ENCODE assay signal across 16 cellular contexts in the genomic region with DNA sequence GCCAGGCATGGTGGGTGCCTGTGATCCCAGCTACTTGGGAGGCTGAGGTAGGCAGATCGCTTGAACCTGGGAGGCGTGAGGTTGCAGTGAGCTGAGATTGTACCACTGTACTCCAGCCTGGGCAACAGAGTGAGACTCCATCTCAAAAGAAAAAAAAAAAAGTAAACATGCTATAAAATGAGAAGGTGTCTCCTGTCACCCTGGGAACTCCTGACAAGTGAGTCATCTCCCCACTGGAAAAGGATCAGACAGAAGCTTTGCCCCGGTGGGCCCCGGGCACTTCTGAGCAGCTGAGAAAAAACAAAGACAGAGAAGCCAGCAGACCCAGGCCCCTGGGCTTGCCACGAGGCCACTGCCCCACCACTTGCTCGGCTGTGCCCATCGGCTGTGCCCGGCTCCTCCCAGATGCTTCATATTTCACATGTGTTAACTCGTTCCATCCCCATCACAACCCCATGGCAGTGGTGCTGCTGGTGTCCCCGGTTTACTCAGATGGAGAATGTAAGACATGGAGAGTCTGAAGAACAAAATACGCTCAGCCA. TPM values are rescaled to one million over a fixed set of nuclear protein-coding genes. Genes with fewer than 3 reads are reported as not detected.
A peak's percentile ranks its signal among the peaks of the same experiment; 100 is the strongest.
DNase-seq lines count a peak whose midpoint lies in the region; ATAC-seq and TF ChIP-seq lines count a peak whose summit lies in the region.
"Had no signal": no experiment of that assay in that cellular context is flagged by ENCODE, and none has a peak within 500 bp of the region (broad histone marks: within the 10 kb centered on the region; RNA-seq: fewer than 3 reads in every experiment).

No MANE protein-coding gene starts in this region.

- peak overlapping the region; percentile 98 for H3K27ac ChIP-seq in SJCRH30
- H3K27ac ChIP-seq: gastroesophageal sphincter, parathyroid adenoma had no signal

- no peak overlapping the region for H3K4me3 Mint-ChIP-seq in activated naive CD8-positive, alpha-beta T cell treated with anti-CD3 and anti-CD28 coated beads, Interleukin-2, amount 50 U/mL, for 24 hours

- peaks cover 15% of the 10 kb centered on the region for H3K4me1 ChIP-seq in SJCRH30
- H3K4me1 ChIP-seq: gastroesophageal sphincter, parathyroid adenoma had no signal

- no peak for ATAC-seq in HG03095 (IDR thresholded peaks at IDR 0.05; ENCODE audit: unreplicated experiment)
- ATAC-seq in HG03460 (IDR thresholded peaks at IDR 0.05; ENCODE audit: unreplicated experiment), result no peak
- no peak for ATAC-seq in activated naive CD8-positive, alpha-beta T cell treated with anti-CD3 and anti-CD28 coated beads, Interleukin-2, amount 50 U/mL, for 24 hours
- ATAC-seq: gastroesophageal sphincter had no signal

- H3K27me3 Mint-ChIP-seq in activated naive CD8-positive, alpha-beta T cell treated with anti-CD3 and anti-CD28 coated beads, Interleukin-2, amount 50 U/mL, for 24 hours, result no peaks in the 10 kb centered on the region

- intact Hi-C loops in posterior vena cava (cut with DNase I), result no loop called here

- H3K9me3 Mint-ChIP-seq in activated naive CD8-positive, alpha-beta T cell treated with anti-CD3 and anti-CD28 coated beads, Interleukin-2, amount 50 U/mL, for 24 hours, result no peaks in the 10 kb centered on the region

- H3K27ac Mint-ChIP-seq in activated naive CD8-positive, alpha-beta T cell treated with anti-CD3 and anti-CD28 coated beads, Interleukin-2, amount 50 U/mL, for 24 hours, result no peak overlapping the region

- no peak overlapping the region for H3K4me3 ChIP-seq in SJCRH30
- no peak overlapping the region for H3K4me3 ChIP-seq in fibroblast of pulmonary artery (replicated peaks; ENCODE audit: low read depth, low read length)
- H3K4me3 ChIP-seq: gastroesophageal sphincter, lung had no signal

- H3K4me1 Mint-ChIP-seq in activated naive CD8-positive, alpha-beta T cell treated with anti-CD3 and anti-CD28 coated beads, Interleukin-2, amount 50 U/mL, for 24 hours, result no peaks in the 10 kb centered on the region

- H3K36me3 Mint-ChIP-seq in activated naive CD8-positive, alpha-beta T cell treated with anti-CD3 and anti-CD28 coated beads, Interleukin-2, amount 50 U/mL, for 24 hours (ENCODE audit: low read depth), result peaks cover 2% of the 10 kb centered on the region

- H3K27me3 ChIP-seq in SJCRH30, result no peaks in the 10 kb centered on the region
- H3K27me3 ChIP-seq: gastroesophageal sphincter had no signal

- peak; percentile 68 for DNase-seq in HCEC 1CT
- DNase-seq in SJCRH30, result peak; percentile 81
- DNase-seq in fibroblast of pulmonary artery (ENCODE audit: low read depth), result peak; percentile 29
- DNase-seq in smooth muscle cell of the brain vasculature (ENCODE audit: low read depth, low spot score), result peak; percentile 33
- no peak for DNase-seq in posterior vena cava (ENCODE audit: low spot score)
- DNase-seq in activated naive CD8-positive, alpha-beta T cell treated with anti-CD3 and anti-CD28 coated beads, Interleukin-2, amount 50 U/mL, for 24 hours, result no peak
- DNase-seq: activated CD4-positive, CD25-positive, alpha-beta regulatory T cell treated with anti-CD3 and anti-CD28 coated beads, Interleukin-2, amount 50 U/mL, for 72 hours; caudate nucleus; DMS 273 treated with DMSO at 0.1 percent for 48 hours; NCI-H1048; NCI-H510A had no signal

- no peak for TF ChIP-seq CTCF in fibroblast of pulmonary artery (IDR thresholded peaks at IDR 0.05; ENCODE audit: low read length, missing control alignments)

- H3K9me3 ChIP-seq in SJCRH30 (replicated peaks), result no peaks in the 10 kb centered on the region
- H3K9me3 ChIP-seq: gastroesophageal sphincter had no signal

- H3K36me3 ChIP-seq in SJCRH30, result no peaks in the 10 kb centered on the region

RNA-seq across cellular contexts. Expression of gene TTLL1, which starts 22.3 kb away (rescaled TPM):
- total RNA-seq in SJCRH30 (2014; rRNA removed; shearing (Covaris generic)), result 2.8 and 2.9 TPM in 2 replicates
- 1 to 10 TPM; 5.0 to 7.2 TPM for total RNA-seq in posterior vena cava

RNA-seq across cellular contexts. Expression of gene BIK, which starts 43.6 kb away (rescaled TPM):
- total RNA-seq in SJCRH30 (2014; rRNA removed; shearing (Covaris generic)), result 0.14 TPM in 1 of 2 replicates, not detected in the other
- total RNA-seq in posterior vena cava, result not detected

RNA-seq across cellular contexts. Expression of gene PACSIN2, which starts 52.0 kb away (rescaled TPM):
- total RNA-seq in SJCRH30 (2014; rRNA removed; shearing (Covaris generic)), result 78.3 and 78.5 TPM in 2 replicates
- 10 to 100 TPM; 71.8 to 85.6 TPM for total RNA-seq in posterior vena cava

Comparison
In these comparisons a context has a peak if more than half of its experiments do, and no peak if none do; other contexts are left out.
1. DNase-seq: peak in HCEC 1CT (single experiment), SJCRH30 (2 of 2), fibroblast of pulmonary artery (single experiment) and smooth muscle cell of the brain vasculature (single experiment); none in posterior vena cava (single experiment) and activated naive CD8-positive, alpha-beta T cell treated with anti-CD3 and anti-CD28 coated beads, Interleukin-2, amount 50 U/mL, for 24 hours (single experiment).